In the genomic region with DNA sequence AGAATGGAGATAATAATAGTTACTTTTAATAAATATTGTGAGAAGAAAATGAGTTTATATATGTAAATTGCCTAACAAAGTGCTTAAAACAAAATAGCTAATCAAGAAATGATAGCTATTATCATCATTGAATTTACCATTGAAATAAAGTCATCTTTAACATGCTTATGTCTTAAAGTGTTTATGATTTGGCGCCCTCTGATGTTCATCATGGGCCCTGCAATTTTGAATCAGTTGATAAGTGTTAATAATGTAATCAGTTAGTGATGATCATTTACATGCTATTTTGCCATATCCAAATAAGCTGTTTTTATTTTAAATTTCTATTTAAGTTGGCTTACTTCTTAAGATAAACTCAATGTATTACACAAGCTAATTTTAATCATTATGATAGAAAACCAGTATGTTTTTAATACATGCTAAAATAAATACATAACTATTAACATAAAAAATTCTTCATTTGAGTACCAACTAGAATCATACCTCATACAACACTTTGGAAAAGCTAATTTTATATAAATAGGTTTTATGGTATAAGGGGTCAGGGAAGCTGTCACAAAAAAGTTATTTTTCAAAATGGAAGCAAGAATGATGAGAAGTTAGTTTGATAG, we compare ENCODE assay signal across 9 cellular contexts. TPM values are rescaled to one million over a fixed set of nuclear protein-coding genes. Genes with fewer than 3 reads are reported as not detected.
DNase-seq lines count a peak whose midpoint lies in the region; ATAC-seq, FAIRE-seq and TF ChIP-seq lines count a peak whose summit lies in the region.
"Had no signal": no experiment of that assay in that cellular context is flagged by ENCODE, and none has a peak within 500 bp of the region (broad histone marks: within the 10 kb centered on the region; RNA-seq: fewer than 3 reads in every experiment).

No MANE protein-coding gene starts in this region.

- no peak overlapping the region for H3K27ac Mint-ChIP-seq in activated T-cell treated with anti-CD3 and anti-CD28 coated beads, Interleukin-2, amount 50 U/mL, for 72 hours
- no peak overlapping the region for H3K27ac Mint-ChIP-seq in glutamatergic neuron (ENCODE audit: unreplicated experiment)
- H3K27ac Mint-ChIP-seq: T-helper 17 cell had no signal

- WGBS in small intestine, 3 donors = 0% methylated on average over 1 of the region's 1 CpG

- H3K9me3 Mint-ChIP-seq in activated T-cell treated with anti-CD3 and anti-CD28 coated beads, Interleukin-2, amount 50 U/mL, for 72 hours = peaks cover 14% of the 10 kb centered on the region in 2 donors
- H3K9me3 Mint-ChIP-seq in glutamatergic neuron (ENCODE audit: unreplicated experiment) = peaks cover 12% of the 10 kb centered on the region

- peaks cover 12 to 15% of the 10 kb centered on the region in 2 donors for H3K36me3 Mint-ChIP-seq in activated T-cell treated with anti-CD3 and anti-CD28 coated beads, Interleukin-2, amount 50 U/mL, for 72 hours (ENCODE audit: insufficient read depth in 2 of 2)
- peaks cover 30% of the 10 kb centered on the region for H3K36me3 Mint-ChIP-seq in glutamatergic neuron (ENCODE audit: unreplicated experiment)

- peak; percentile 83 for TF ChIP-seq CTCF in glutamatergic neuron (IDR thresholded peaks at IDR 0.05; ENCODE audit: partially characterized antibody, unreplicated experiment)

- H3K4me1 ChIP-seq in small intestine (ENCODE audit: control insufficient read depth in 2 of 2, insufficient read depth in 1 of 2, low read depth in 1 of 2, low read length in 1 of 2) = no peaks in the 10 kb centered on the region

- no peak overlapping the region for H3K4me3 ChIP-seq in small intestine (ENCODE audit: low read depth in 1 of 2, low read length in 2 of 2)

- no peaks in the 10 kb centered on the region for H3K4me1 Mint-ChIP-seq in activated T-cell treated with anti-CD3 and anti-CD28 coated beads, Interleukin-2, amount 50 U/mL, for 72 hours (ENCODE audit: low read depth)
- no peaks in the 10 kb centered on the region for H3K4me1 Mint-ChIP-seq in glutamatergic neuron (ENCODE audit: low read depth, unreplicated experiment)

- ATAC-seq in HG02884 (IDR thresholded peaks at IDR 0.05; ENCODE audit: unreplicated experiment) (peak; percentile 65), HG02885 (IDR thresholded peaks at IDR 0.05; ENCODE audit: poor library complexity, unreplicated experiment) (no peak)
- no peak for ATAC-seq in activated T-cell treated with anti-CD3 and anti-CD28 coated beads, Interleukin-2, amount 50 U/mL, for 72 hours (replicated peaks in 1 of 2)
- ATAC-seq: T-helper 17 cell had no signal

- H3K27me3 Mint-ChIP-seq in activated T-cell treated with anti-CD3 and anti-CD28 coated beads, Interleukin-2, amount 50 U/mL, for 72 hours (ENCODE audit: low read depth) = no peaks in the 10 kb centered on the region
- H3K27me3 Mint-ChIP-seq in glutamatergic neuron (ENCODE audit: unreplicated experiment) = peaks cover 4% of the 10 kb centered on the region

- no peak overlapping the region for H3K27ac ChIP-seq in small intestine (ENCODE audit: low read depth in 1 of 2, low read length in 1 of 2)

- no peaks in the 10 kb centered on the region for H3K27me3 ChIP-seq in small intestine (ENCODE audit: control insufficient read depth in 2 of 2, insufficient read depth in 2 of 2, low read length in 2 of 2)

- peak; percentile 73 for FAIRE-seq in small intestine (lab: Jason Lieb, UNC)

- no peaks in the 10 kb centered on the region for H3K36me3 ChIP-seq in small intestine (ENCODE audit: control insufficient read depth in 2 of 2, insufficient read depth in 2 of 2, low read length in 2 of 2)

- no peaks in the 10 kb centered on the region for H3K9me3 ChIP-seq in small intestine (ENCODE audit: control insufficient read depth, low read depth)

- H3K4me3 Mint-ChIP-seq in activated T-cell treated with anti-CD3 and anti-CD28 coated beads, Interleukin-2, amount 50 U/mL, for 72 hours = no peak overlapping the region
- H3K4me3 Mint-ChIP-seq in glutamatergic neuron (ENCODE audit: unreplicated experiment) = no peak overlapping the region
- H3K4me3 Mint-ChIP-seq: T-helper 17 cell had no signal

- DNase-seq in EL (peak; percentile 64), NCI-H526 treated with DMSO at 0.1 percent for 48 hours (lab: John Stamatoyannopoulos, UW) (peak; percentile 7), glutamatergic neuron (peak; percentile 57), small intestine (peak; percentile 64)
- DNase-seq in activated T-cell treated with anti-CD3 and anti-CD28 coated beads, Interleukin-2, amount 50 U/mL, for 72 hours = peak; percentile 18 to 29
- no peak for DNase-seq in activated CD4-positive, CD25-positive, alpha-beta regulatory T cell treated with anti-CD3 and anti-CD28 coated beads, Interleukin-2, amount 50 U/mL, for 72 hours

RNA-seq across cellular contexts. Expression of a gene that starts 39.2 kb away (rescaled TPM):
- total RNA-seq in activated T-cell treated with anti-CD3 and anti-CD28 coated beads, Interleukin-2, amount 50 U/mL, for 72 hours = under 1 TPM; 0.50 to 0.56 TPM
- total RNA-seq in glutamatergic neuron (ENCODE audit: unreplicated experiment) = not detected
- polyA plus RNA-seq in small intestine = 10 to 100 TPM; 10.8 to 40.6 (median 20.8) TPM
- total RNA-seq: T-helper 17 cell had no signal
